9 cellular contexts compared by ENCODE assay signal in genomic region chrX:136328933-136329332, GRCh38. TPM values are rescaled to one million over a fixed set of nuclear protein-coding genes. Genes with fewer than 3 reads are reported as not detected.
"Had no signal": no experiment of that assay in that cellular context is flagged by ENCODE, and none has a peak within 500 bp of the region (broad histone marks: within the 10 kb centered on the region; RNA-seq: fewer than 3 reads in every experiment).

No MANE protein-coding gene starts in this region.

- H3K4me3 ChIP-seq: GM23248, HAP-1 had no signal

- H3K27ac ChIP-seq: GM23248, HL-60 had no signal

- H3K4me1 Mint-ChIP-seq: IgD-negative memory B cell had no signal

- H3K27ac Mint-ChIP-seq: HFFc6, IgD-negative memory B cell had no signal

- H2AFZ ChIP-seq: GM23248 had no signal

- H3K9me3 ChIP-seq: HAP-1 had no signal

- H3K36me3 ChIP-seq: HAP-1 had no signal

- FAIRE-seq: HepG2 had no signal

- H3K36me3 Mint-ChIP-seq: IgD-negative memory B cell had no signal

- H3K9ac ChIP-seq: GM23248 had no signal

- H3K9me3 Mint-ChIP-seq: HFFc6 had no signal

- H3K4me3 Mint-ChIP-seq: HFFc6, IgD-negative memory B cell had no signal

- DNase-seq: GM23248, GOT3, H7, HFFc6 had no signal

RNA-seq across cellular contexts. Expression of gene ADGRG4, which starts 28.2 kb away (rescaled TPM):
- total RNA-seq: GM23248, H4, H7, HepG2 had no signal
- polyA plus RNA-seq: GM23248, HepG2, IgD-negative memory B cell had no signal
